28 cellular contexts compared by ENCODE assay signal in the genomic region with DNA sequence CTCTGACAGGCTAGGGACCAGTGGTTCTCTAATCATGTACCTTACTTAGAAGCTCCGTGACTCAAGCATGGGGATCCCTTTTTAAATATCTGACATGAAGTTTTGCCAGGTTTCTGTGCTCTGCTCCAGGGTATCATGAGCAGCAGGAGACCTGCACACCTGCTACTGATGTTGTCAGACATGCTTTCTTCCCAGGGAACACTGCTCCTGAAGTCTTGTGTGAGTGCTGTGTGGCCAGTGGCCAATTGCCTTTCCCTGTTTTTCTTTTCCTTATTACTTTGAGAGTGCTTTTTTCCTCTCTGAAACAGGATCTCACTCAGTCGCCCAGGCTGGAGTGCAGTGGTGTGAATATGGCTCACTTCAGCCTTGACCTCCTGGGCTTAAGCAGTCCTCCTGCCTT.
"Had no signal": no experiment of that assay in that cellular context is flagged by ENCODE, and none has a peak within 500 bp of the region (broad histone marks: within the 10 kb centered on the region; RNA-seq: fewer than 3 reads in every experiment).

No MANE protein-coding gene starts in this region.

- H3K4me1 Mint-ChIP-seq: memory B cell; stimulated activated memory B cell treated with anti-CD40 and anti-IgM and Interleukin-4, amounts not matched to agents 10 μg/mL and 1 μg/mL and 100 μg/mL, for 72 hours had no signal

- DNase-seq: effector CD8-positive, alpha-beta T cell; endodermal cell; foreskin fibroblast; gastrocnemius medialis; head of caudate nucleus; naive B cell; nucleus accumbens; posterior cingulate gyrus; psoas muscle; right cardiac atrium; sigmoid colon; stimulated activated CD4-positive, alpha-beta T cell treated with anti-CD3 and anti-CD28 coated beads, Interleukin-2, amount 100 ng/mL, for 24 hours; stimulated activated CD4-positive, alpha-beta T cell treated with anti-CD3 and anti-CD28 coated beads, Interleukin-4, amount 100 ng/mL, for 4 hours; stimulated activated naive CD8-positive, alpha-beta T cell treated with anti-CD3 and anti-CD28 coated beads, Interleukin-15, Interleukin-2, amounts not matched to agents 100 U/mL and 50 U/mL, for 24 hours; substantia nigra; testis; tibial artery; upper lobe of left lung had no signal

- H3K36me3 ChIP-seq: gastrocnemius medialis, sigmoid colon, tibial artery, upper lobe of left lung had no signal

- H3K27ac Mint-ChIP-seq: endodermal cell; memory B cell; stimulated activated memory B cell treated with anti-CD40 and anti-IgM and Interleukin-4, amounts not matched to agents 10 μg/mL and 1 μg/mL and 100 μg/mL, for 72 hours had no signal

- H3K4me3 ChIP-seq: gastrocnemius medialis, lung, psoas muscle, sigmoid colon, testis, tibial artery, upper lobe of left lung had no signal

- H3K9me3 ChIP-seq: gastrocnemius medialis, psoas muscle, sigmoid colon, testis, tibial artery, upper lobe of left lung had no signal

- FAIRE-seq: keratinocyte, urothelium cell line had no signal

- H3K4me3 Mint-ChIP-seq: endodermal cell; memory B cell; naive B cell; neural crest cell; stimulated activated memory B cell treated with anti-CD40 and anti-IgM and Interleukin-4, amounts not matched to agents 10 μg/mL and 1 μg/mL and 100 μg/mL, for 72 hours had no signal

- H3K27ac ChIP-seq: epithelial cell of prostate, gastrocnemius medialis, psoas muscle, sigmoid colon, testis, tibial artery, upper lobe of left lung had no signal

- H3K27me3 ChIP-seq: gastrocnemius medialis, sigmoid colon, testis, tibial artery, upper lobe of left lung had no signal

- H3K27me3 Mint-ChIP-seq: memory B cell; naive B cell; natural killer cell treated with Interleukin-12 subunit alpha and Interleukin-12 subunit beta and Interleukin-15 and Interleukin-18, amount 100 ng/mL, for 72 hours; stimulated activated memory B cell treated with anti-CD40 and anti-IgM and Interleukin-4, amounts not matched to agents 10 μg/mL and 1 μg/mL and 100 μg/mL, for 72 hours had no signal

- ATAC-seq: esophagus mucosa; gastrocnemius medialis; left lobe of liver; natural killer cell treated with Interleukin-12 subunit alpha and Interleukin-12 subunit beta and Interleukin-15 and Interleukin-18, amount 100 ng/mL, for 72 hours; psoas muscle; right cardiac atrium; stimulated activated memory B cell treated with anti-CD40 and anti-IgM and Interleukin-4, amounts not matched to agents 10 μg/mL and 1 μg/mL and 100 μg/mL, for 72 hours; stimulated activated naive CD8-positive, alpha-beta T cell treated with anti-CD3 and anti-CD28 coated beads, Interleukin-15, Interleukin-2, amounts not matched to agents 100 U/mL and 50 U/mL, for 24 hours had no signal

- H3K4me1 ChIP-seq: psoas muscle, testis, upper lobe of left lung had no signal
